Comparison of ENCODE assay signal across 24 cellular contexts in the genomic region with DNA sequence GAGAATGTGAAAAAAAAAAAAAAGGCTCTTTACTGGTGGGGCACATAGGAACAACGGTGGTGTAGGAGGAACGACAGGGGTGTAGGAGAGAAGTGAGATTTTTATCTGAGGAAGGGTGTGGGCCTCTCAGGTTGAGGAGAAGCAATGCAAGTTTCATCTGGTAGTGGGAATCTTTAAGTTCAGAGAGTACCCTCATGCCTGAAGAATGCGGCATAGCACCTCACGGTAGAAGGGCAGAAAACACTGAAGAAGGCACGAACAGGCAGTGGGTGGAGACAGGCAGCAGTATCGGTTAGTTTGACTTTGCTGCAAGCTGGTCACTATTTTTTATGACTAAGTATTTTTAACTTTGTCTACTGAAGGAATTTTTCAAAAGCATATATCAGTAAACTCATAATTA. TPM values are rescaled to one million over a fixed set of nuclear protein-coding genes. Genes with fewer than 3 reads are reported as not detected.
DNase-seq lines count a peak whose midpoint lies in the region; ATAC-seq and TF ChIP-seq lines count a peak whose summit lies in the region.
"Had no signal": no experiment of that assay in that cellular context is flagged by ENCODE, and none has a peak within 500 bp of the region (broad histone marks: within the 10 kb centered on the region; RNA-seq: fewer than 3 reads in every experiment).

No MANE protein-coding gene starts in this region.

- H3K36me3 Mint-ChIP-seq in nephron (ENCODE audit: low read depth): no peaks in the 10 kb centered on the region

- H3K9me3 ChIP-seq in hepatocyte (ENCODE audit: low read depth): no peaks in the 10 kb centered on the region
- H3K9me3 ChIP-seq: MG63, SJCRH30 had no signal

- H2AFZ ChIP-seq in hepatocyte: no peak overlapping the region
- H2AFZ ChIP-seq: PC-9 had no signal

- peak; percentile 10 for DNase-seq in amniotic epithelial cell (ENCODE audit: low read depth)
- DNase-seq in hepatocyte (ENCODE audit: low spot score): no peak
- DNase-seq in stimulated activated CD4-positive, alpha-beta T cell treated with anti-CD3 and anti-CD28 coated beads, Interleukin-4, amount 100 ng/mL, for 4 hours: no peak
- no peak for DNase-seq in Kasumi-1 (lab: John Stamatoyannopoulos, UW)
- DNase-seq in NCI-H2029 treated with DMSO at 0.1 percent for 48 hours (lab: John Stamatoyannopoulos, UW): no peak
- DNase-seq: CD4-positive, alpha-beta T cell; GDM1; MG63; NCI-H2081; NCI-H2227 treated with DMSO at 0.1 percent for 48 hours; NCI-H526 treated with DMSO at 0.1 percent for 48 hours; SJCRH30 had no signal

- 72% methylated on average over 6 of the region's 6 CpGs for WGBS in hepatocyte (ENCODE audit: low lambda C conversion rate, missing lambda C conversion rate)

- no peaks in the 10 kb centered on the region for H3K9me2 ChIP-seq in hepatocyte (replicated peaks; ENCODE audit: insufficient read depth)

- no peaks in the 10 kb centered on the region for H3K4me1 ChIP-seq in hepatocyte (ENCODE audit: insufficient read depth)

- no peak overlapping the region for H3K4me3 ChIP-seq in hepatocyte
- H3K4me3 ChIP-seq: BLaER1 treated with 17β-estradiol and CSF1 and Interleukin-3, amounts not matched to agents 10 nM and 100 nM; GM12878; K562; MG63; PC-9; SJCRH30 had no signal

- ATAC-seq in GM19328 (IDR thresholded peaks at IDR 0.05; ENCODE audit: unreplicated experiment): no peak
- ATAC-seq: GM12878, K562, Right ventricle myocardium inferior, SK-N-SH treated with all-trans-retinoic acid at 6 μM for 48 hours had no signal

- H3K36me3 ChIP-seq in hepatocyte (replicated peaks; ENCODE audit: insufficient read depth, low read depth): no peaks in the 10 kb centered on the region
- H3K36me3 ChIP-seq: BLaER1 treated with 17β-estradiol and CSF1 and Interleukin-3, amounts not matched to agents 10 nM and 100 nM; MG63; SJCRH30 had no signal

- no peaks in the 10 kb centered on the region for H3K27me3 ChIP-seq in hepatocyte
- H3K27me3 ChIP-seq: BLaER1 treated with 17β-estradiol and CSF1 and Interleukin-3, amounts not matched to agents 10 nM and 100 nM; MG63; SJCRH30 had no signal

- peaks cover 4% of the 10 kb centered on the region for H3K27me3 Mint-ChIP-seq in nephron (ENCODE audit: low read depth)
- H3K27me3 Mint-ChIP-seq: CD4-positive, alpha-beta T cell had no signal

- H3K9me3 Mint-ChIP-seq in nephron: no peaks in the 10 kb centered on the region
- H3K9me3 Mint-ChIP-seq: CD4-positive, alpha-beta T cell had no signal

- TF ChIP-seq CTCF in hepatocyte (IDR thresholded peaks at IDR 0.05; ENCODE audit: poor library complexity) (no peak), nephron (IDR thresholded peaks at IDR 0.05; ENCODE audit: unreplicated experiment in 3 of 3) (no peak)

- H3K4me3 Mint-ChIP-seq in nephron: no peak overlapping the region
- H3K4me3 Mint-ChIP-seq: CD4-positive, alpha-beta T cell had no signal

- H3K4me2 ChIP-seq in hepatocyte: no peak overlapping the region
- H3K4me2 ChIP-seq: BLaER1 treated with 17β-estradiol and CSF1 and Interleukin-3, amounts not matched to agents 10 nM and 100 nM; PC-9 had no signal

- H3K4me1 Mint-ChIP-seq in nephron: no peaks in the 10 kb centered on the region

- H3K27ac Mint-ChIP-seq in nephron: peak overlapping the region in 2 of 3 experiments; percentile 5 to 33
- H3K27ac Mint-ChIP-seq: CD4-positive, alpha-beta T cell had no signal

- H3K27ac ChIP-seq in hepatocyte: peak overlapping the region; percentile 62
- H3K27ac ChIP-seq: BLaER1 treated with 17β-estradiol and CSF1 and Interleukin-3, amounts not matched to agents 10 nM and 100 nM; PC-9; SJCRH30 had no signal

- H3K79me2 ChIP-seq in hepatocyte: no peaks in the 10 kb centered on the region

- H4K20me1 ChIP-seq in hepatocyte (ENCODE audit: insufficient read depth, poor library complexity, severe bottlenecking): no peaks in the 10 kb centered on the region
- H4K20me1 ChIP-seq: BLaER1 treated with 17β-estradiol and CSF1 and Interleukin-3, amounts not matched to agents 10 nM and 100 nM had no signal

RNA-seq across cellular contexts. Expression of a gene that starts 52.2 kb away (rescaled TPM):
- total RNA-seq in hepatocyte: not detected in 2 replicates
- not detected in 2 replicates for polyA plus RNA-seq in hepatocyte
- total RNA-seq: CD4-positive, alpha-beta T cell; GM12878; HT1080; NCI-H460; PC-9; Right ventricle myocardium inferior; RPMI7951 had no signal
- polyA plus RNA-seq: AG04450, GM12878 had no signal
